ENCODE assay signal across 15 cellular contexts in the genomic region with DNA sequence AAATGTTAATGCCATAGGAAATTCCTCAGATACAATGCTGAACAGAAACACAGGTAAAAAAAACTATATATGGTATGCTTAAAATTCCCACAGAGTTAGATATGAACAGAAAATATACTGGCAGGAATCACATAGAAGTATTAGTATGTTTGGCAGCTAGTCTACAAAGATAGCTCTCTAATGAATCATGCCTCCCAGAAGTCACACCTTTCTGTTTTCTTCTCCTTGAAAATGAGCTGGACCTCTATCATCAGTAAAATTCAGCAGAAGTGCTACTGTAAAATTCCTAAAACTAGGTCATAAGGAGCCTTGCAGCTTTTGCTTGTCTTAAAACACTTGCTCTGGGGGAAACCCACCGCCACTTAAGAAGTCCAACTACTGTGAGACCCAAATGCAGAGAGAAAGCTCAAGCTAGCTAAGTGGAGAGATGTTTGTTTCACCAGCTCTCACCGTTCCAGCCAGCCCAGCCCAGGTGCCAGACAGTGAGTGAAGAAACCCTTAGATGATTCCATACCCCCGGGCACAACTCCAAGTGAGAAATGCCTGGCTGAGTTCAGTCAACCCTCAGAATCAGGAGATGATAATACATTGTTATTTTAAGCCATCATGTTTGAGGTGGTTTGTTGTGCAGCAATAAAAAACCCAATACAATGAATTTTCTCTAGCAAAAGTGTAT. TPM values are rescaled to one million over a fixed set of nuclear protein-coding genes. Genes with fewer than 3 reads are reported as not detected.
DNase-seq lines count a peak whose midpoint lies in the region; ATAC-seq, FAIRE-seq and TF ChIP-seq lines count a peak whose summit lies in the region.
"Had no signal": no experiment of that assay in that cellular context is flagged by ENCODE, and none has a peak within 500 bp of the region (broad histone marks: within the 10 kb centered on the region; RNA-seq: fewer than 3 reads in every experiment).

No MANE protein-coding gene starts in this region.

- intact Hi-C loops in uterus (cut with DNase I; ENCODE audit: low total_unique reads): no loop called here

- TF ChIP-seq POLR2A in uterus (IDR thresholded peaks at IDR 0.05): no peak

- no peak for FAIRE-seq in small intestine (lab: Jason Lieb, UNC)

- H3K4me3 Mint-ChIP-seq in memory B cell: no peak overlapping the region
- H3K4me3 Mint-ChIP-seq: central memory CD8-positive, alpha-beta T cell; nephron had no signal

- no peaks in the 10 kb centered on the region for H3K9me3 ChIP-seq in uterus
- no peaks in the 10 kb centered on the region for H3K9me3 ChIP-seq in small intestine (ENCODE audit: control insufficient read depth, low read depth)
- H3K9me3 ChIP-seq: transverse colon had no signal

- no peak for ATAC-seq in memory B cell (ENCODE audit: low read depth)
- no peak for ATAC-seq in GM19452 (IDR thresholded peaks at IDR 0.05; ENCODE audit: unreplicated experiment)
- ATAC-seq in GM21737 (IDR thresholded peaks at IDR 0.05; ENCODE audit: unreplicated experiment): no peak

- H3K4me1 Mint-ChIP-seq in memory B cell: no peaks in the 10 kb centered on the region
- H3K4me1 Mint-ChIP-seq: central memory CD8-positive, alpha-beta T cell; nephron had no signal

- peaks cover 2% of the 10 kb centered on the region for H3K36me3 Mint-ChIP-seq in memory B cell

- no peak for TF ChIP-seq CTCF in choroid plexus epithelial cell (conservative IDR thresholded peaks at IDR 0.05; ENCODE audit: low read depth, low read length)
- no peak for TF ChIP-seq CTCF in uterus (IDR thresholded peaks at IDR 0.05)

- no peaks in the 10 kb centered on the region for H3K9me3 Mint-ChIP-seq in memory B cell
- H3K9me3 Mint-ChIP-seq: central memory CD8-positive, alpha-beta T cell; nephron had no signal

- H3K27ac ChIP-seq in uterus (no peak overlapping the region), small intestine (ENCODE audit: low read depth in 1 of 2, low read length in 1 of 2) (no peak overlapping the region)
- H3K27ac ChIP-seq: transverse colon had no signal

- no peaks in the 10 kb centered on the region for H3K36me3 ChIP-seq in uterus
- peaks cover 0 to 2% of the 10 kb centered on the region in 2 donors for H3K36me3 ChIP-seq in small intestine (ENCODE audit: control insufficient read depth in 2 of 2, insufficient read depth in 2 of 2, low read length in 2 of 2)
- H3K36me3 ChIP-seq: transverse colon had no signal

- no peaks in the 10 kb centered on the region for H3K27me3 Mint-ChIP-seq in memory B cell
- H3K27me3 Mint-ChIP-seq: central memory CD8-positive, alpha-beta T cell had no signal

- no peaks in the 10 kb centered on the region for H3K4me1 ChIP-seq in uterus
- no peaks in the 10 kb centered on the region for H3K4me1 ChIP-seq in small intestine (ENCODE audit: control insufficient read depth in 2 of 2, insufficient read depth in 1 of 2, low read depth in 1 of 2, low read length in 1 of 2)
- H3K4me1 ChIP-seq: transverse colon had no signal

- DNase-seq in DMS79 treated with DMSO at 0.1 percent for 48 hours (lab: John Stamatoyannopoulos, UW) (peak; percentile 48), NCI-H1105 treated with DMSO at 0.1 percent for 48 hours (lab: John Stamatoyannopoulos, UW) (peak; percentile 71), choroid plexus epithelial cell (ENCODE audit: low read depth) (peak; percentile 70), memory B cell (ENCODE audit: low spot score in 2 of 2) (no peak), uterus (no peak), small intestine (no peak)
- DNase-seq: activated CD8-positive, alpha-beta memory T cell treated with anti-CD3 and anti-CD28 coated beads, Interleukin-2, amount 50 U/mL, for 4 hours; NCI-H1930; stimulated activated CD4-positive, alpha-beta T cell treated with anti-CD3 and anti-CD28 coated beads, Interleukin-4, amount 100 ng/mL, for 4 hours; T-helper 1 cell; transverse colon had no signal

- 65 to 72% (median 66%) methylated on average over 3 of the region's 3 CpGs for WGBS in small intestine, 3 donors

- no peaks in the 10 kb centered on the region for H3K27me3 ChIP-seq in uterus
- H3K27me3 ChIP-seq in small intestine (ENCODE audit: control insufficient read depth in 2 of 2, insufficient read depth in 2 of 2, low read length in 2 of 2): no peaks in the 10 kb centered on the region
- H3K27me3 ChIP-seq: transverse colon had no signal

- peak overlapping the region; percentile 20 for H3K27ac Mint-ChIP-seq in memory B cell
- H3K27ac Mint-ChIP-seq: nephron had no signal

- H3K4me3 ChIP-seq in choroid plexus epithelial cell (ENCODE audit: low read depth, low read length): no peak overlapping the region
- no peak overlapping the region for H3K4me3 ChIP-seq in uterus
- no peak overlapping the region for H3K4me3 ChIP-seq in small intestine (ENCODE audit: low read depth in 1 of 2, low read length in 2 of 2)
- H3K4me3 ChIP-seq: transverse colon had no signal

RNA-seq across cellular contexts. Expression of gene TSPYL4, which starts 43.0 kb away (rescaled TPM):
- 10 to 100 TPM in 3 of 4 donors, 1 to 10 TPM in 1; 9.7 to 34.9 (median 25.3) TPM for total RNA-seq in uterus
- 10 to 100 TPM in 1 of 3 donors, 1 to 10 TPM in 2; 1.6 to 11.8 (median 2.4) TPM for polyA plus RNA-seq in small intestine

Comparison
In these comparisons a context has a peak if more than half of its experiments do, and no peak if none do; other contexts are left out.
1. DNase-seq: peak in DMS79 treated with DMSO at 0.1 percent for 48 hours (single experiment), NCI-H1105 treated with DMSO at 0.1 percent for 48 hours (single experiment) and choroid plexus epithelial cell (single experiment); none in memory B cell (0 of 2), uterus (0 of 2) and small intestine (single experiment).